11 cellular contexts compared by ENCODE assay signal in genomic region chr19:10817291-10818038, GRCh38. TPM values are rescaled to one million over a fixed set of nuclear protein-coding genes. Genes with fewer than 3 reads are reported as not detected.
DNase-seq lines count a peak whose midpoint lies in the region; ATAC-seq and TF ChIP-seq lines count a peak whose summit lies in the region.
"Had no signal": no experiment of that assay in that cellular context is flagged by ENCODE, and none has a peak within 500 bp of the region (broad histone marks: within the 10 kb centered on the region; RNA-seq: fewer than 3 reads in every experiment).

No MANE protein-coding gene starts in this region.

- H3K4me3 ChIP-seq in A673 (ENCODE audit: low read depth, low read length, poor library complexity, severe bottlenecking) (no peak overlapping the region), Peyer's patch (peak overlapping the region in 2 of 4 donors; percentile 26 to 29), fibroblast of the aortic adventitia (ENCODE audit: low read depth, low read length) (peak overlapping the region; percentile 91), osteoblast (ENCODE audit: insufficient read depth, low read length) (peak overlapping the region; percentile 86)

- H3K36me3 ChIP-seq in A673 (ENCODE audit: insufficient read depth, low read length, poor library complexity, severe bottlenecking) (peaks cover 15% of the 10 kb centered on the region), Peyer's patch (peaks cover 0 to 97% (median 0%) of the 10 kb centered on the region in 3 donors), osteoblast (ENCODE audit: insufficient read depth, low read length) (peaks cover 61% of the 10 kb centered on the region)

- H3K4me2 ChIP-seq in osteoblast (ENCODE audit: insufficient read depth, low read length), result peak overlapping the region; percentile 84

- no peak overlapping the region for H2AFZ ChIP-seq in osteoblast (ENCODE audit: low read length)

- no peak for DNase-seq in A673 (ENCODE audit: low spot score)
- peak in 1 of 3 donors; percentile 67 for DNase-seq in Peyer's patch
- peak; percentile 96 for DNase-seq in fibroblast of the aortic adventitia (ENCODE audit: low read depth)
- DNase-seq in osteoblast (ENCODE audit: insufficient read length, low spot score, missing footprints), result peak; percentile 98
- DNase-seq in NAMALWA (ENCODE audit: low spot score), result no peak
- DNase-seq in SHP77 (lab: John Stamatoyannopoulos, UW), result no peak
- DNase-seq: NCI-H2081, T-helper 1 cell had no signal

- BruUV-seq in A673 (replicated peaks; lab: Mats Ljungman, UMichigan), result no TSS peak

- intact Hi-C loops in A673 (cut with micrococcal nuclease; ENCODE audit: unreplicated experiment), result no loop called here

- H3K4me1 ChIP-seq in A673 (ENCODE audit: insufficient read depth, low read length, poor library complexity, severe bottlenecking) (peaks cover 8% of the 10 kb centered on the region), Peyer's patch (no peaks in the 10 kb centered on the region), osteoblast (ENCODE audit: insufficient read depth, low read length) (peaks cover 46% of the 10 kb centered on the region)

- POLR2A ChIA-PET in A673 (lab: Charles Lee; ENCODE audit: low non-redundant PET), result no interaction called here

- no peaks in the 10 kb centered on the region for H3K9me3 ChIP-seq in A673 (ENCODE audit: low read depth, low read length, poor library complexity, severe bottlenecking)
- H3K9me3 ChIP-seq in Peyer's patch, result no peaks in the 10 kb centered on the region
- H3K9me3 ChIP-seq in osteoblast (ENCODE audit: low read depth, low read length), result no peaks in the 10 kb centered on the region

- TF ChIP-seq POLR2A in Peyer's patch (IDR thresholded peaks at IDR 0.05), result no peak

- peaks cover 34% of the 10 kb centered on the region for H3K79me2 ChIP-seq in osteoblast (ENCODE audit: insufficient read depth, low read length)

- peak overlapping the region; percentile 42 for H3K27ac ChIP-seq in A673 (ENCODE audit: low read depth, low read length, poor library complexity, severe bottlenecking)
- H3K27ac ChIP-seq in Peyer's patch, result peak overlapping the region; percentile 43 to 82 (median 63)
- peak overlapping the region; percentile 97 for H3K27ac ChIP-seq in osteoblast (ENCODE audit: low read depth, low read length)
- H3K27ac ChIP-seq: C4-2B had no signal

- CTCF ChIA-PET in A673 (lab: Charles Lee), result interaction anchor here (0.7 kb wide), 1 partner anchor 47 kb away, joined by 3 read pairs; no protein-coding TSS in a partner anchor

- TF ChIP-seq CTCF in A673 (conservative IDR thresholded peaks at IDR 0.05; ENCODE audit: low read depth, low read length), result no peak
- no peak for TF ChIP-seq CTCF in Peyer's patch (IDR thresholded peaks at IDR 0.05)
- no peak for TF ChIP-seq CTCF in fibroblast of the aortic adventitia (IDR thresholded peaks at IDR 0.05; ENCODE audit: insufficient read depth, low read length)
- no peak for TF ChIP-seq CTCF in osteoblast (IDR thresholded peaks at IDR 0.05; ENCODE audit: extremely low read depth, low read depth, low read length)

- H4K20me1 ChIP-seq in osteoblast (ENCODE audit: insufficient read depth, low read length), result peaks cover 12% of the 10 kb centered on the region

- H3K27me3 ChIP-seq in A673 (replicated peaks; ENCODE audit: insufficient read depth, low read depth, low read length, poor library complexity) (no peaks in the 10 kb centered on the region), Peyer's patch (no peaks in the 10 kb centered on the region), osteoblast (ENCODE audit: insufficient read depth, low read length) (no peaks in the 10 kb centered on the region)

- ATAC-seq in GM21528 (IDR thresholded peaks at IDR 0.05; ENCODE audit: low FRiP score, unreplicated experiment) (no peak), HG03378 (IDR thresholded peaks at IDR 0.05; ENCODE audit: unreplicated experiment) (no peak)

RNA-seq across cellular contexts. Expression of gene TMED1, which starts 18.5 kb away (rescaled TPM):
- total RNA-seq in A673 (2021), result 23.1 and 27.3 TPM in 2 replicates
- 10 to 100 TPM; 11.6 to 18.4 (median 16.0) TPM for total RNA-seq in Peyer's patch
- 30.2 and 44.3 TPM in 2 replicates for total RNA-seq in fibroblast of the aortic adventitia (ENCODE audit: low replicate concordance)
- 39.2 and 43.1 TPM in 2 replicates for total RNA-seq in osteoblast

RNA-seq across cellular contexts. Expression of gene C19orf38, which starts 30.8 kb away (rescaled TPM):
- total RNA-seq in A673 (2021), result not detected in 2 replicates
- 10 to 100 TPM in 1 of 4 donors, not detected in 3; 20.6 TPM for total RNA-seq in Peyer's patch
- total RNA-seq in fibroblast of the aortic adventitia (ENCODE audit: low replicate concordance), result 0.41 and 0.81 TPM in 2 replicates
- total RNA-seq in osteoblast, result under 0.01 and 0.29 TPM in 2 replicates

RNA-seq across cellular contexts. Expression of gene CARM1, which starts 53.9 kb away (rescaled TPM):
- 78.7 and 81.5 TPM in 2 replicates for total RNA-seq in A673 (2021)
- total RNA-seq in Peyer's patch, result 10 to 100 TPM; 23.8 to 40.6 (median 29.7) TPM
- total RNA-seq in fibroblast of the aortic adventitia (ENCODE audit: low replicate concordance), result 16.4 and 39.6 TPM in 2 replicates
- total RNA-seq in osteoblast, result 33.7 and 41.0 TPM in 2 replicates

Comparison
In these comparisons a context has a peak if more than half of its experiments do, and no peak if none do; other contexts are left out.
1. DNase-seq: peak in fibroblast of the aortic adventitia (single experiment) and osteoblast (single experiment); none in A673 (single experiment), NAMALWA (single experiment) and SHP77 (0 of 2).
2. H3K27ac ChIP-seq: peak in every context shown above with its lines; median percentile 97 in osteoblast; 63 in Peyer's patch; 42 in A673.